20 cellular contexts compared by ENCODE assay signal in genomic region chr1:197170538-197170937, GRCh38. TPM values are rescaled to one million over a fixed set of nuclear protein-coding genes. Genes with fewer than 3 reads are reported as not detected.
DNase-seq lines count a peak whose midpoint lies in the region; ATAC-seq, FAIRE-seq and TF ChIP-seq lines count a peak whose summit lies in the region.
"Had no signal": no experiment of that assay in that cellular context is flagged by ENCODE, and none has a peak within 500 bp of the region (broad histone marks: within the 10 kb centered on the region; RNA-seq: fewer than 3 reads in every experiment).

No MANE protein-coding gene starts in this region.

- no peak overlapping the region for H3K4me3 Mint-ChIP-seq in astrocyte (ENCODE audit: unreplicated experiment)

- TF ChIP-seq POLR2A in A549 (IDR thresholded peaks at IDR 0.05; ENCODE audit: low read length), result no peak

- no peak overlapping the region for H2BK5ac ChIP-seq in mesenchymal stem cell (ENCODE audit: low read depth, low read length, poor library complexity, severe bottlenecking)

- no peaks in the 10 kb centered on the region for H3K9me2 ChIP-seq in SK-N-SH

- FAIRE-seq in A549 (lab: Jason Lieb, UNC) (no peak), astrocyte (lab: Jason Lieb, UNC) (peak; percentile 23)
- FAIRE-seq: GM18507, RCC 7860 had no signal

- DNase-seq in A549 (ENCODE audit: low read depth in 1 of 2, low spot score in 1 of 2) (peak in 1 of 2 experiments; percentile 32), HT-29 (ENCODE audit: low spot score) (peak; percentile 10), astrocyte (ENCODE audit: low read depth) (no peak), mesenchymal stem cell (peak; percentile 27), SK-N-SH (no peak), T-helper 1 cell (no peak)
- DNase-seq in central memory CD4-positive, alpha-beta T cell, result no peak
- DNase-seq: BE2C, GDM1, GM23248, Kasumi-1, MG63, NCI-H1694 treated with DMSO at 0.1 percent for 48 hours, NCI-H2081 treated with DMSO at 0.1 percent for 48 hours, NCI-H446 treated with DMSO at 0.1 percent for 48 hours, NCI-H526 treated with DMSO at 0.1 percent for 48 hours had no signal

- no peak overlapping the region for H4K91ac ChIP-seq in mesenchymal stem cell (ENCODE audit: low read length)

- no peak overlapping the region for H3K4ac ChIP-seq in mesenchymal stem cell (ENCODE audit: low read depth in 1 of 2, low read length in 2 of 2)

- H2AFZ ChIP-seq in astrocyte (ENCODE audit: low read depth, low read length), result no peak overlapping the region
- H2AFZ ChIP-seq in mesenchymal stem cell (ENCODE audit: low read depth, low read length), result no peak overlapping the region
- H2AFZ ChIP-seq in SK-N-SH (ENCODE audit: low read depth), result no peak overlapping the region
- H2AFZ ChIP-seq: GM23248 had no signal

- peaks cover 4% of the 10 kb centered on the region for H3K79me1 ChIP-seq in mesenchymal stem cell (replicated peaks; ENCODE audit: low read length, poor library complexity, severe bottlenecking)

- H3F3A ChIP-seq in SK-N-SH (replicated peaks; ENCODE audit: insufficient read depth), result peaks cover 6% of the 10 kb centered on the region

- no peak overlapping the region for H3K14ac ChIP-seq in mesenchymal stem cell (ENCODE audit: low read length in 2 of 2)

- TF ChIP-seq EP300 in A549 (IDR thresholded peaks at IDR 0.05) (no peak), SK-N-SH (IDR thresholded peaks at IDR 0.05; ENCODE audit: borderline replicate concordance in 1 of 2, low read depth in 1 of 2, low read length in 1 of 2) (no peak)

- no peak for TF ChIP-seq CTCF in A549 (IDR thresholded peaks at IDR 0.05)
- no peak for TF ChIP-seq CTCF in astrocyte (IDR thresholded peaks at IDR 0.05; ENCODE audit: insufficient read depth, low read depth, low read length)
- TF ChIP-seq CTCF in SK-N-SH (IDR thresholded peaks at IDR 0.05), result no peak

- no peak overlapping the region for H2BK15ac ChIP-seq in mesenchymal stem cell (ENCODE audit: low read depth, poor library complexity, severe bottlenecking)

- H3K27me3 ChIP-seq in astrocyte (ENCODE audit: insufficient read depth, low read length) (no peaks in the 10 kb centered on the region), mesenchymal stem cell (ENCODE audit: control insufficient read depth in 1 of 2, insufficient read depth in 1 of 2, low read length in 2 of 2) (no peaks in the 10 kb centered on the region), SK-N-SH (ENCODE audit: insufficient read depth) (no peaks in the 10 kb centered on the region)
- H3K27me3 ChIP-seq: BE2C, MG63 had no signal

- CTCF ChIA-PET in A549 (lab: Yijun Ruan, JAX), result no interaction called here
- CTCF ChIA-PET in SK-N-SH (lab: Yijun Ruan, JAX), result interaction anchor here (2.4 kb wide), 1 partner anchor 10 kb away, joined by 11 read pairs; no protein-coding TSS in a partner anchor

- POLR2A ChIA-PET in A549 (lab: Yijun Ruan, JAX) (no interaction called here), SK-N-SH (lab: Yijun Ruan, JAX) (interaction anchor here (0.7 kb wide), 1 partner anchor 988 kb away, joined by 5 read pairs; no protein-coding TSS in a partner anchor)

- H3K36me3 Mint-ChIP-seq in astrocyte (ENCODE audit: low read depth, unreplicated experiment), result peaks cover 2% of the 10 kb centered on the region

- no peak overlapping the region for H2AK5ac ChIP-seq in mesenchymal stem cell (ENCODE audit: low read length, severe bottlenecking)

- no peak overlapping the region for H2BK120ac ChIP-seq in mesenchymal stem cell (ENCODE audit: low read depth, low read length)

- H3K36me3 ChIP-seq in astrocyte (ENCODE audit: insufficient read depth, low read length) (peaks cover 11% of the 10 kb centered on the region), mesenchymal stem cell (ENCODE audit: control insufficient read depth in 1 of 2, insufficient read depth in 2 of 2, low read depth in 1 of 2, low read length in 2 of 2) (peaks cover 6 to 59% of the 10 kb centered on the region in 2 experiments), SK-N-SH (replicated peaks in 1 of 2; ENCODE audit: control insufficient read depth in 1 of 2, insufficient read depth in 2 of 2, low read length in 1 of 2) (peaks cover 78 to 79% of the 10 kb centered on the region in 2 experiments)
- H3K36me3 ChIP-seq: BE2C had no signal

- H3K4me1 Mint-ChIP-seq in astrocyte (ENCODE audit: low read depth, unreplicated experiment), result peaks cover 5% of the 10 kb centered on the region

- no peak overlapping the region for H3K18ac ChIP-seq in mesenchymal stem cell (ENCODE audit: low read depth in 1 of 2, low read length in 2 of 2)

- no peaks in the 10 kb centered on the region for H3K9me3 Mint-ChIP-seq in astrocyte (ENCODE audit: unreplicated experiment)

- TF ChIP-seq RAD21 in A549 (conservative IDR thresholded peaks at IDR 0.05 in 1 of 2, IDR thresholded peaks at IDR 0.05 in 1 of 2), result no peak
- no peak for TF ChIP-seq RAD21 in SK-N-SH (IDR thresholded peaks at IDR 0.05; ENCODE audit: low read length)

- no peaks in the 10 kb centered on the region for H3K27me3 Mint-ChIP-seq in astrocyte (ENCODE audit: low read depth, unreplicated experiment)

- H3K4me3 ChIP-seq in A549 (no peak overlapping the region), astrocyte (ENCODE audit: insufficient read depth, low read depth, low read length) (no peak overlapping the region), mesenchymal stem cell (ENCODE audit: insufficient read depth in 1 of 2, low read depth in 1 of 2, low read length in 2 of 2) (no peak overlapping the region), SK-N-SH (ENCODE audit: low read depth in 2 of 2, low read length in 1 of 2) (no peak overlapping the region)
- H3K4me3 ChIP-seq: GM23248, HAP-1, MG63 had no signal

- no peak overlapping the region for H3K23ac ChIP-seq in mesenchymal stem cell (ENCODE audit: low read length in 2 of 2)

- H3K27ac Mint-ChIP-seq in astrocyte (ENCODE audit: unreplicated experiment), result no peak overlapping the region

- peak overlapping the region; percentile 56 for H3K4me2 ChIP-seq in A549
- no peak overlapping the region for H3K4me2 ChIP-seq in astrocyte (ENCODE audit: low read length)
- H3K4me2 ChIP-seq in mesenchymal stem cell (ENCODE audit: low read length, poor library complexity, severe bottlenecking), result no peak overlapping the region
- H3K4me2 ChIP-seq in SK-N-SH, result no peak overlapping the region

- H3K4me1 ChIP-seq in A549, result peaks cover 56% of the 10 kb centered on the region
- no peaks in the 10 kb centered on the region for H3K4me1 ChIP-seq in astrocyte (ENCODE audit: insufficient read depth, low read length)
- H3K4me1 ChIP-seq in mesenchymal stem cell (ENCODE audit: control insufficient read depth, insufficient read depth, low read depth, low read length), result no peaks in the 10 kb centered on the region
- H3K4me1 ChIP-seq in SK-N-SH (ENCODE audit: control insufficient read depth in 1 of 2, insufficient read depth in 2 of 2, low read depth in 1 of 2, low read length in 1 of 2), result no peaks in the 10 kb centered on the region; a peak in 1 of 4 replicates
- H3K4me1 ChIP-seq: BE2C had no signal

- H3K9ac ChIP-seq in astrocyte (ENCODE audit: low read length) (no peak overlapping the region), mesenchymal stem cell (ENCODE audit: low read length) (no peak overlapping the region), SK-N-SH (no peak overlapping the region)
- H3K9ac ChIP-seq: GM23248 had no signal

- H3K79me2 ChIP-seq in astrocyte (ENCODE audit: insufficient read depth, low read length), result no peaks in the 10 kb centered on the region
- H3K79me2 ChIP-seq in SK-N-SH (ENCODE audit: insufficient read depth), result no peaks in the 10 kb centered on the region

- H3K9me3 ChIP-seq in A549, result no peaks in the 10 kb centered on the region
- no peaks in the 10 kb centered on the region for H3K9me3 ChIP-seq in astrocyte (ENCODE audit: insufficient read depth, low read depth, low read length)
- no peaks in the 10 kb centered on the region for H3K9me3 ChIP-seq in mesenchymal stem cell (ENCODE audit: control insufficient read depth, low read length)
- no peaks in the 10 kb centered on the region for H3K9me3 ChIP-seq in SK-N-SH
- H3K9me3 ChIP-seq: BE2C, HAP-1, MG63 had no signal

- H3K27ac ChIP-seq in A549, result peak overlapping the region in 1 of 2 experiments; percentile 10; a peak in 2 of 6 replicates
- no peak overlapping the region for H3K27ac ChIP-seq in astrocyte (ENCODE audit: low read depth, low read length)
- no peak overlapping the region for H3K27ac ChIP-seq in mesenchymal stem cell (ENCODE audit: low read length, poor library complexity, severe bottlenecking)
- H3K27ac ChIP-seq in SK-N-SH (ENCODE audit: low read depth in 2 of 2, low read length in 1 of 2), result no peak overlapping the region
- H3K27ac ChIP-seq: GM23248 had no signal

- ATAC-seq in A549, result peak in 1 of 2 experiments; percentile 45; a peak in 2 of 6 replicates
- ATAC-seq: Right ventricle myocardium inferior had no signal

- no peak overlapping the region for H4K8ac ChIP-seq in mesenchymal stem cell (ENCODE audit: low read length)

- no peak overlapping the region for H2BK12ac ChIP-seq in mesenchymal stem cell (ENCODE audit: low read length in 2 of 2)

- H4K20me1 ChIP-seq in astrocyte (ENCODE audit: insufficient read depth, low read length) (no peaks in the 10 kb centered on the region), SK-N-SH (ENCODE audit: insufficient read depth) (no peaks in the 10 kb centered on the region)

RNA-seq across cellular contexts. Expression of gene ASPM, which starts 24.1 kb away (rescaled TPM):
- polyA plus RNA-seq in A549 (2011; rRNA removed) (29.0 and 35.5 TPM in 2 replicates), A549 (2017; fragmentation: RNase III; extraction: RNeasy Plus Mini Kit Qiagen cat#74134 plus additional on column Dnase treatment) (18.1 to 20.2 TPM (median 19.0 TPM) in 3 replicates), SK-N-SH (2012; rRNA removed) (3.0 and 3.3 TPM in 2 replicates)
- polyA plus RNA-seq in A549 (2012; cell fraction: cytosol; rRNA removed), result 4.0 and 4.1 TPM in 2 replicates
- 6.9 and 10.9 TPM in 2 replicates for polyA plus RNA-seq in A549 (2012; cell fraction: nucleus; rRNA removed)
- polyA minus RNA-seq in A549 (2011; rRNA and poly(A)+ RNA removed), result 18.6 and 20.1 TPM in 2 replicates
- total RNA-seq in HT-29 (2014; rRNA removed; shearing (Covaris generic)), result 23.0 and 23.5 TPM in 2 replicates
- 2.2 and 3.9 TPM in 2 replicates for total RNA-seq in astrocyte
- polyA plus RNA-seq in mesenchymal stem cell (2013, experiment 1 of 2), result 2.0 TPM
- polyA plus RNA-seq in mesenchymal stem cell (2013, experiment 2 of 2), result 1.8 TPM
- 3.2 and 3.7 TPM in 2 replicates for polyA plus RNA-seq in SK-N-SH (2012; cell fraction: cytosol; rRNA removed)
- polyA plus RNA-seq in SK-N-SH (2012; cell fraction: nucleus; rRNA removed), result 3.6 and 7.4 TPM in 2 replicates

RNA-seq across cellular contexts. Expression of gene ZBTB41, which starts 30.6 kb away (rescaled TPM):
- polyA plus RNA-seq in A549 (2011; rRNA removed), result 10.1 and 12.0 TPM in 2 replicates
- polyA plus RNA-seq in A549 (2012; cell fraction: cytosol; rRNA removed), result 0.66 and 0.69 TPM in 2 replicates
- polyA plus RNA-seq in A549 (2012; cell fraction: nucleus; rRNA removed), result 0.66 and 0.91 TPM in 2 replicates
- 3.8 to 4.4 TPM (median 4.1 TPM) in 3 replicates for polyA plus RNA-seq in A549 (2017; fragmentation: RNase III; extraction: RNeasy Plus Mini Kit Qiagen cat#74134 plus additional on column Dnase treatment)
- 14.6 and 14.8 TPM in 2 replicates for polyA minus RNA-seq in A549 (2011; rRNA and poly(A)+ RNA removed)
- total RNA-seq in HT-29 (2014; rRNA removed; shearing (Covaris generic)), result 1.6 and 1.7 TPM in 2 replicates
- total RNA-seq in astrocyte, result 10.4 TPM in 2 replicates
- 5.3 TPM for polyA plus RNA-seq in mesenchymal stem cell (2013, experiment 1 of 2)
- 5.5 TPM for polyA plus RNA-seq in mesenchymal stem cell (2013, experiment 2 of 2)
- 1.1 and 1.6 TPM in 2 replicates for polyA plus RNA-seq in SK-N-SH (2012; rRNA removed)
- 2.1 and 2.4 TPM in 2 replicates for polyA plus RNA-seq in SK-N-SH (2012; cell fraction: cytosol; rRNA removed)
- 1.1 and 2.6 TPM in 2 replicates for polyA plus RNA-seq in SK-N-SH (2012; cell fraction: nucleus; rRNA removed)

Comparison
In these comparisons a context has a peak if more than half of its experiments do, and no peak if none do; other contexts are left out.
1. DNase-seq: peak in HT-29 (single experiment) and mesenchymal stem cell (single experiment); none in astrocyte (single experiment), SK-N-SH (single experiment), central memory CD4-positive, alpha-beta T cell (single experiment) and T-helper 1 cell (0 of 5).